ENCODE assay signal across 8 cellular contexts in the genomic region with DNA sequence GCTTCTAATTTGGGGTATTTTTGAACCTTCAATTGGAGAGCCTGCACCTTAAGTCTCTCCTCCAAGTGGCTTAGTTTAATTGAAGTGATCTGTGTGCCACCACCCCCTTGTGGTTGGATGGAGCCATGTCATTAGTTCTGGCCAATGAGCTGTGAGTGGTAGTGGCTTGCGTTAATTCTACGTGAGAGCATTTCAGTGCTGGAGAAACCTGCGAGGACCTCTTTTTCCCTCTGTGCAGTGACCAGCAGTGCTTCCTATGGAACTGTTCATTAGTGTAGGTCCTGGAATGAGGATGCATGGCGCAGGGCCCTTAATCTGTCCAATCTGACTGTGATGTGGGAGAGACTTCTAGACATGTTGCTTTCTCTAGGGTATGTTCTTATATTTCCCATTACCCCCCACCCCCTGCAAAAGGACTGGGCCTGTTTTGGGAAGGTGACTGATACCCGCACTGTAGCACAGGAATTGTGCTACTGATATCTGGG. TPM values are rescaled to one million over a fixed set of nuclear protein-coding genes. Genes with fewer than 3 reads are reported as not detected.
A peak's percentile ranks its signal among the peaks of the same experiment; 100 is the strongest.
DNase-seq lines count a peak whose midpoint lies in the region; ATAC-seq and TF ChIP-seq lines count a peak whose summit lies in the region.

No MANE protein-coding gene starts in this region.

- H3K4me3 Mint-ChIP-seq in CD4-positive, CD25-positive, alpha-beta regulatory T cell: peak overlapping the region; percentile 0 to 69 (median 8)
- peak overlapping the region; percentile 67 for H3K4me3 Mint-ChIP-seq in nephron progenitor cell

- no peak overlapping the region for H3K27ac ChIP-seq in CD4-positive, CD25-positive, alpha-beta regulatory T cell (ENCODE audit: insufficient read depth, low read length, poor library complexity, severe bottlenecking)
- H3K27ac ChIP-seq in esophagus muscularis mucosa (replicated peaks in 1 of 4) (no peak overlapping the region), suprapubic skin (no peak overlapping the region)

- no peaks in the 10 kb centered on the region for H3K27me3 Mint-ChIP-seq in CD4-positive, CD25-positive, alpha-beta regulatory T cell
- no peaks in the 10 kb centered on the region for H3K27me3 Mint-ChIP-seq in nephron progenitor cell (ENCODE audit: low read depth, poor library complexity)

- H3K9me3 Mint-ChIP-seq in CD4-positive, CD25-positive, alpha-beta regulatory T cell: no peaks in the 10 kb centered on the region
- peaks cover 20% of the 10 kb centered on the region for H3K9me3 Mint-ChIP-seq in nephron progenitor cell

- H3K4me1 Mint-ChIP-seq in CD4-positive, CD25-positive, alpha-beta regulatory T cell: peaks cover 8 to 29% (median 21%) of the 10 kb centered on the region in 4 donors
- H3K4me1 Mint-ChIP-seq in nephron progenitor cell: peaks cover 49% of the 10 kb centered on the region

- no peaks in the 10 kb centered on the region for H3K36me3 Mint-ChIP-seq in CD4-positive, CD25-positive, alpha-beta regulatory T cell
- H3K36me3 Mint-ChIP-seq in nephron progenitor cell (ENCODE audit: low read depth): peaks cover 56% of the 10 kb centered on the region

- peak overlapping the region; percentile 23 for H3K4me3 ChIP-seq in CD4-positive, CD25-positive, alpha-beta regulatory T cell (ENCODE audit: low read depth, low read length)
- H3K4me3 ChIP-seq in esophagus muscularis mucosa (no peak overlapping the region), suprapubic skin (no peak overlapping the region)

- H3K4me1 ChIP-seq in CD4-positive, CD25-positive, alpha-beta regulatory T cell (ENCODE audit: control insufficient read depth, insufficient read depth, low read length, poor library complexity, severe bottlenecking): peaks cover 20% of the 10 kb centered on the region
- H3K4me1 ChIP-seq in esophagus muscularis mucosa: peaks cover 28 to 55% (median 43%) of the 10 kb centered on the region in 4 donors
- H3K4me1 ChIP-seq in suprapubic skin: peaks cover 55% of the 10 kb centered on the region

- TF ChIP-seq POLR2A in esophagus muscularis mucosa (IDR thresholded peaks at IDR 0.05; ENCODE audit: low read depth) (no peak), suprapubic skin (IDR thresholded peaks at IDR 0.05) (no peak)

- peak; percentile 66 to 75 for ATAC-seq in CD4-positive, CD25-positive, alpha-beta regulatory T cell (ENCODE audit: low read depth in 2 of 2)
- ATAC-seq in GM19035 (IDR thresholded peaks at IDR 0.05; ENCODE audit: unreplicated experiment) (peak; percentile 44), HG03354 (IDR thresholded peaks at IDR 0.05; ENCODE audit: poor library complexity, severe bottlenecking, unreplicated experiment) (peak; percentile 60)

- H3K9me3 ChIP-seq in CD4-positive, CD25-positive, alpha-beta regulatory T cell (ENCODE audit: control insufficient read depth in 2 of 2, low read length in 2 of 2): no peaks in the 10 kb centered on the region
- H3K9me3 ChIP-seq in esophagus muscularis mucosa (no peaks in the 10 kb centered on the region), suprapubic skin (no peaks in the 10 kb centered on the region)

- TF ChIP-seq EP300 in esophagus muscularis mucosa (IDR thresholded peaks at IDR 0.05) (no peak), suprapubic skin (IDR thresholded peaks at IDR 0.05) (no peak)

- H3K27me3 ChIP-seq in CD4-positive, CD25-positive, alpha-beta regulatory T cell (ENCODE audit: control insufficient read depth, insufficient read depth, low read length): no peaks in the 10 kb centered on the region
- H3K27me3 ChIP-seq in esophagus muscularis mucosa (no peaks in the 10 kb centered on the region), suprapubic skin (no peaks in the 10 kb centered on the region)

- no peaks in the 10 kb centered on the region for H3K36me3 ChIP-seq in CD4-positive, CD25-positive, alpha-beta regulatory T cell (ENCODE audit: control insufficient read depth, insufficient read depth, low read length)
- H3K36me3 ChIP-seq in esophagus muscularis mucosa (peaks cover 0 to 14% (median 6%) of the 10 kb centered on the region in 4 donors), suprapubic skin (no peaks in the 10 kb centered on the region)

- intact Hi-C loops in esophagus muscularis mucosa (cut with DNase I): loop anchor here (1.0 to 10.0 kb wide), 3 partner anchors 32 to 112 kb away; partner anchors contain the start of gene IMPDH1

- TF ChIP-seq CTCF in esophagus muscularis mucosa (IDR thresholded peaks at IDR 0.05): peak; percentile 78 to 85 (median 85)
- peak; percentile 75 for TF ChIP-seq CTCF in nephron progenitor cell (IDR thresholded peaks at IDR 0.05)
- peak; percentile 65 to 74 for TF ChIP-seq CTCF in suprapubic skin (IDR thresholded peaks at IDR 0.05)

- H3K27ac Mint-ChIP-seq in CD4-positive, CD25-positive, alpha-beta regulatory T cell: peak overlapping the region in 1 of 3 donors; percentile 60
- H3K27ac Mint-ChIP-seq in nephron progenitor cell: no peak overlapping the region

- 49% methylated on average over 5 of the region's 5 CpGs for WGBS in esophagus muscularis mucosa
- 26% methylated on average over 5 of the region's 5 CpGs for WGBS in suprapubic skin

- peak; percentile 62 to 90 (median 78) for DNase-seq in CD4-positive, CD25-positive, alpha-beta regulatory T cell
- peak; percentile 29 to 45 for DNase-seq in NOMO-1 (lab: John Stamatoyannopoulos, UW; ENCODE audit: unreplicated experiment in 2 of 2)
- DNase-seq in activated T-cell treated with anti-CD3 and anti-CD28 coated beads for 1 hour (ENCODE audit: low read depth): peak; percentile 50
- no peak for DNase-seq in esophagus muscularis mucosa (ENCODE audit: extremely low spot score)
- DNase-seq in nephron progenitor cell: peak; percentile 46
- DNase-seq in suprapubic skin (ENCODE audit: low spot score in 2 of 2): no peak

RNA-seq across cellular contexts. Expression of gene HILPDA, which starts 3.8 kb away (rescaled TPM):
- total RNA-seq in CD4-positive, CD25-positive, alpha-beta regulatory T cell: 4.1 TPM
- polyA plus RNA-seq in CD4-positive, CD25-positive, alpha-beta regulatory T cell: 1 to 10 TPM; 1.6 to 8.8 (median 5.5) TPM
- total RNA-seq in esophagus muscularis mucosa: 10 to 100 TPM in 1 of 4 donors, 1 to 10 TPM in 3; 4.1 to 15.1 (median 5.8) TPM
- total RNA-seq in suprapubic skin: 10 to 100 TPM; 16.0 to 35.8 (median 32.8) TPM

RNA-seq across cellular contexts. Expression of gene METTL2B, which starts 17.1 kb away (rescaled TPM):
- 19.6 TPM for total RNA-seq in CD4-positive, CD25-positive, alpha-beta regulatory T cell
- polyA plus RNA-seq in CD4-positive, CD25-positive, alpha-beta regulatory T cell: 10 to 100 TPM in 3 of 4 donors, 1 to 10 TPM in 1; 9.2 to 17.0 (median 13.8) TPM
- 10 to 100 TPM; 19.9 to 23.5 (median 21.0) TPM for total RNA-seq in esophagus muscularis mucosa
- 10 to 100 TPM; 21.2 to 26.4 (median 22.7) TPM for total RNA-seq in suprapubic skin

RNA-seq across cellular contexts. Expression of gene IMPDH1, which starts 49.7 kb away (rescaled TPM):
- 48.2 TPM for total RNA-seq in CD4-positive, CD25-positive, alpha-beta regulatory T cell
- polyA plus RNA-seq in CD4-positive, CD25-positive, alpha-beta regulatory T cell: 10 to 100 TPM; 27.2 to 43.5 (median 32.4) TPM
- total RNA-seq in esophagus muscularis mucosa (10 to 100 TPM; 29.1 to 72.1 (median 56.0) TPM), suprapubic skin (10 to 100 TPM; 43.1 to 68.5 (median 47.4) TPM)

Comparison
In these comparisons a context has a peak if more than half of its experiments do, and no peak if none do; other contexts are left out.
1. DNase-seq: peak in CD4-positive, CD25-positive, alpha-beta regulatory T cell (3 of 3), NOMO-1 (2 of 2), activated T-cell treated with anti-CD3 and anti-CD28 coated beads for 1 hour (single experiment) and nephron progenitor cell (single experiment); none in esophagus muscularis mucosa (single experiment) and suprapubic skin (0 of 2).
2. Peak in every context shown above with its lines, with median percentiles within 50 percentile points of each other: ATAC-seq and CTCF ChIP-seq.